In genomic region chr7:110975476-110975875, GRCh38 we compare ENCODE assay signal across 30 cellular contexts.
"Had no signal": no experiment of that assay in that cellular context is flagged by ENCODE, and none has a peak within 500 bp of the region (broad histone marks: within the 10 kb centered on the region; RNA-seq: fewer than 3 reads in every experiment).

No MANE protein-coding gene starts in this region.

- ATAC-seq: body of pancreas, left ventricle myocardium superior had no signal

- H3K4me3 ChIP-seq: adrenal gland, body of pancreas, colonic mucosa, neural progenitor cell, right atrium auricular region, testis, transverse colon had no signal

- H3K4me1 Mint-ChIP-seq: naive B cell had no signal

- H3K27ac ChIP-seq: adrenal gland, body of pancreas, colonic mucosa, epithelial cell of prostate, neural progenitor cell, parathyroid adenoma, right atrium auricular region, testis, transverse colon had no signal

- H3K27ac Mint-ChIP-seq: activated T-helper 1 cell treated with anti-CD3 and anti-CD28 coated beads, Interleukin-12 subunit alpha, Interleukin-12 subunit beta, Interleukin-2, Interleukin-4 antibody, amounts not matched to agents 30 ng/mL and 10 ng/mL and 1 ng/mL, durations not matched to agents 14 hours and 24 hours and 36 hours; naive B cell; neural progenitor cell; T-helper 2 cell treated with Interferon-gamma antibody and Interleukin-4, amounts not matched to agents 5 μg/mL and 100 μg/mL, for 36 hours had no signal

- FAIRE-seq: endometrium had no signal

- H3K36me3 Mint-ChIP-seq: naive B cell, neural progenitor cell had no signal

- H3K27me3 Mint-ChIP-seq: naive B cell had no signal

- H3K4me1 ChIP-seq: adrenal gland, body of pancreas, colonic mucosa, neural progenitor cell, parathyroid adenoma, right atrium auricular region, testis, transverse colon had no signal

- DNase-seq: activated CD4-positive, alpha-beta T cell treated with anti-CD3 and anti-CD28 coated beads for 4 hours; activated CD4-positive, alpha-beta T cell treated with anti-CD3 and anti-CD28 coated beads, Interleukin-2, amount 50 U/mL, for 48 hours; activated CD4-positive, CD25-positive, alpha-beta regulatory T cell; activated CD8-positive, alpha-beta memory T cell treated with anti-CD3 and anti-CD28 coated beads, Interleukin-2, amount 50 U/mL, for 4 hours; activated gamma-delta T cell; activated naive CD4-positive, alpha-beta T cell treated with anti-CD3 and anti-CD28 coated beads, Interleukin-2, amount 50 U/mL, for 16 hours; activated T-cell treated with anti-CD3 and anti-CD28 coated beads, Interleukin-2, amount 50 U/mL, for 1 hour; adrenal gland; aorta; body of pancreas; cerebellar nuclear complex; colonic mucosa; effector CD8-positive, alpha-beta T cell; kidney glomerular epithelial cell; left ventricle myocardium superior; naive B cell; occipital lobe; stimulated activated CD4-positive, alpha-beta T cell treated with anti-CD3 and anti-CD28 coated beads, Interleukin-15, amount 100 ng/mL, for 24 hours; stimulated activated CD4-positive, alpha-beta T cell treated with anti-CD3 and anti-CD28 coated beads, Interleukin-2, amount 100 ng/mL, for 24 hours; stimulated activated naive CD4-positive, alpha-beta T cell; T-helper 1 cell; testis; transverse colon had no signal

- H3K36me3 ChIP-seq: adrenal gland, colonic mucosa, neural progenitor cell, right atrium auricular region, transverse colon had no signal

- H3K4me3 Mint-ChIP-seq: activated T-helper 1 cell treated with anti-CD3 and anti-CD28 coated beads, Interleukin-12 subunit alpha, Interleukin-12 subunit beta, Interleukin-2, Interleukin-4 antibody, amounts not matched to agents 30 ng/mL and 10 ng/mL and 1 ng/mL, durations not matched to agents 14 hours and 24 hours and 36 hours; naive B cell; neural progenitor cell; T-helper 2 cell treated with Interferon-gamma antibody and Interleukin-4, amounts not matched to agents 5 μg/mL and 100 μg/mL, for 36 hours had no signal

- H3K27me3 ChIP-seq: adrenal gland, body of pancreas, colonic mucosa, neural progenitor cell, right atrium auricular region, testis, transverse colon had no signal

- H3K9me3 ChIP-seq: body of pancreas, colonic mucosa, right atrium auricular region, testis, transverse colon had no signal

- H3K9me3 Mint-ChIP-seq: naive B cell, neural progenitor cell had no signal
